ENCODE assay signal across 17 cellular contexts in genomic region chr16:75322706-75323105, GRCh38.
DNase-seq lines count a peak whose midpoint lies in the region; ATAC-seq and FAIRE-seq lines count a peak whose summit lies in the region.
"Had no signal": no experiment of that assay in that cellular context is flagged by ENCODE, and none has a peak within 500 bp of the region (broad histone marks: within the 10 kb centered on the region; RNA-seq: fewer than 3 reads in every experiment).

No MANE protein-coding gene starts in this region.

- peak; percentile 84 for FAIRE-seq in RCC 7860 (lab: Jason Lieb, UNC)

- no peak for ATAC-seq in GM19455 (IDR thresholded peaks at IDR 0.05; ENCODE audit: unreplicated experiment)
- ATAC-seq: activated CD4-positive, alpha-beta T cell treated with anti-CD3 and anti-CD28 coated beads for 36 hours had no signal

- peak; percentile 59 for DNase-seq in EL
- DNase-seq in RCC 7860 (ENCODE audit: low spot score), result peak; percentile 46
- peak; percentile 56 for DNase-seq in dermis blood vessel endothelial cell
- DNase-seq in kidney glomerular epithelial cell (lab: John Stamatoyannopoulos, UW), result peak; percentile 7
- no peak for DNase-seq in central memory CD4-positive, alpha-beta T cell
- DNase-seq in GM03348 (ENCODE audit: low spot score), result no peak
- DNase-seq in stimulated activated CD4-positive, alpha-beta T cell treated with anti-CD3 and anti-CD28 coated beads, Interleukin-12 subunit alpha, Interleukin-12 subunit beta, amount 100 ng/mL, for 4 hours, result no peak
- DNase-seq: activated CD4-positive, alpha-beta T cell treated with anti-CD3 and anti-CD28 coated beads for 36 hours; activated naive CD4-positive, alpha-beta T cell treated with Interleukin-2 at 50 U/mL for 16 hours; CD8-positive, alpha-beta memory T cell; NCI-H1930; NCI-H446 treated with DMSO at 0.1 percent for 48 hours; nucleus accumbens; sigmoid colon; stimulated activated CD4-positive, alpha-beta T cell treated with anti-CD3 and anti-CD28 coated beads, Interleukin-2, amount 100 ng/mL, for 48 hours; T1000 had no signal

Comparison
In these comparisons a context has a peak if more than half of its experiments do, and no peak if none do; other contexts are left out.
1. DNase-seq: peak in EL (single experiment), RCC 7860 (single experiment), dermis blood vessel endothelial cell (single experiment) and kidney glomerular epithelial cell (single experiment); none in central memory CD4-positive, alpha-beta T cell (single experiment), GM03348 (single experiment) and stimulated activated CD4-positive, alpha-beta T cell treated with anti-CD3 and anti-CD28 coated beads, Interleukin-12 subunit alpha, Interleukin-12 subunit beta, amount 100 ng/mL, for 4 hours (single experiment).